ENCODE assay signal across 12 cellular contexts in genomic region chr2:204453730-204454167, GRCh38.
DNase-seq lines count a peak whose midpoint lies in the region; ATAC-seq and TF ChIP-seq lines count a peak whose summit lies in the region.
"Had no signal": no experiment of that assay in that cellular context is flagged by ENCODE, and none has a peak within 500 bp of the region (broad histone marks: within the 10 kb centered on the region; RNA-seq: fewer than 3 reads in every experiment).

No MANE protein-coding gene starts in this region.

- H3K4me1 Mint-ChIP-seq in Calu3 (ENCODE audit: low read depth, unreplicated experiment) (peaks cover 33% of the 10 kb centered on the region), progenitor cell of endocrine pancreas (ENCODE audit: low read depth) (peaks cover 22% of the 10 kb centered on the region)

- no peaks in the 10 kb centered on the region for H3K36me3 ChIP-seq in osteoblast (ENCODE audit: insufficient read depth, low read length)

- peaks cover 7% of the 10 kb centered on the region for H3K4me1 ChIP-seq in osteoblast (ENCODE audit: insufficient read depth, low read length)

- TF ChIP-seq CTCF in Calu3 (IDR thresholded peaks at IDR 0.05; ENCODE audit: unreplicated experiment) = no peak
- TF ChIP-seq CTCF in fibroblast of pulmonary artery (IDR thresholded peaks at IDR 0.05; ENCODE audit: low read length, missing control alignments) = no peak
- TF ChIP-seq CTCF in osteoblast (IDR thresholded peaks at IDR 0.05; ENCODE audit: extremely low read depth, low read depth, low read length) = no peak
- no peak for TF ChIP-seq CTCF in progenitor cell of endocrine pancreas (IDR thresholded peaks at IDR 0.05; ENCODE audit: unreplicated experiment)

- no peaks in the 10 kb centered on the region for H4K20me1 ChIP-seq in osteoblast (ENCODE audit: insufficient read depth, low read length)

- DNase-seq in Calu3 (peak; percentile 66), NCI-H460 (ENCODE audit: extremely low read depth, low read depth) (peak; percentile 22), fibroblast of pulmonary artery (ENCODE audit: low read depth) (peak; percentile 26), osteoblast (ENCODE audit: insufficient read length, low spot score, missing footprints) (peak; percentile 19), NCI-H1930 (lab: John Stamatoyannopoulos, UW) (no peak), progenitor cell of endocrine pancreas (ENCODE audit: low spot score, unreplicated experiment) (no peak), T-helper 9 cell (no peak)
- DNase-seq: activated CD4-positive, alpha-beta T cell treated with anti-CD3 and anti-CD28 coated beads for 1 hour; DND-41; midbrain; MV-4-11 had no signal

- H3K4me3 Mint-ChIP-seq in Calu3 (ENCODE audit: low read depth, unreplicated experiment) (peak overlapping the region; percentile 44), progenitor cell of endocrine pancreas (ENCODE audit: low read depth) (no peak overlapping the region)

- H3K27me3 Mint-ChIP-seq in Calu3 (ENCODE audit: unreplicated experiment) (no peaks in the 10 kb centered on the region), progenitor cell of endocrine pancreas (no peaks in the 10 kb centered on the region)

- peak overlapping the region; percentile 35 for H3K27ac ChIP-seq in osteoblast (ENCODE audit: low read depth, low read length)

- CTCF ChIA-PET in Calu3 (lab: Charles Lee) = no interaction called here

- no peaks in the 10 kb centered on the region for H3K36me3 Mint-ChIP-seq in Calu3 (ENCODE audit: insufficient read depth, unreplicated experiment)
- no peaks in the 10 kb centered on the region for H3K36me3 Mint-ChIP-seq in progenitor cell of endocrine pancreas (ENCODE audit: insufficient read depth)

- ATAC-seq in HG03432 (IDR thresholded peaks at IDR 0.05; ENCODE audit: unreplicated experiment) = no peak

- peaks cover 2% of the 10 kb centered on the region for H3K27me3 ChIP-seq in osteoblast (ENCODE audit: insufficient read depth, low read length)

- no peak overlapping the region for H3K4me3 ChIP-seq in fibroblast of pulmonary artery (replicated peaks; ENCODE audit: low read depth, low read length)
- H3K4me3 ChIP-seq in osteoblast (ENCODE audit: insufficient read depth, low read length) = no peak overlapping the region

- no peaks in the 10 kb centered on the region for H3K79me2 ChIP-seq in osteoblast (ENCODE audit: insufficient read depth, low read length)

- no TSS peak for BruUV-seq in Calu3 (replicated peaks; lab: Mats Ljungman, UMichigan)

- no peak overlapping the region for H3K4me2 ChIP-seq in osteoblast (ENCODE audit: insufficient read depth, low read length)

- intact Hi-C loops in Calu3 (cut with micrococcal nuclease; ENCODE audit: unreplicated experiment) = loop anchor here (5.0 to 10.0 kb wide), 2 partner anchors 171 to 239 kb away; no protein-coding TSS in a partner anchor

- H3K9me3 Mint-ChIP-seq in Calu3 (ENCODE audit: low read depth, unreplicated experiment) (no peaks in the 10 kb centered on the region), progenitor cell of endocrine pancreas (ENCODE audit: low read depth) (no peaks in the 10 kb centered on the region)

- no peaks in the 10 kb centered on the region for H3K9me3 ChIP-seq in osteoblast (ENCODE audit: low read depth, low read length)

- H2AFZ ChIP-seq in osteoblast (ENCODE audit: low read length) = peak overlapping the region; percentile 66

- H3K27ac Mint-ChIP-seq in Calu3 (ENCODE audit: unreplicated experiment) (peak overlapping the region; percentile 81), progenitor cell of endocrine pancreas (no peak overlapping the region)

Comparison
In these comparisons a context has a peak if more than half of its experiments do, and no peak if none do; other contexts are left out.
1. DNase-seq: peak in Calu3 (single experiment), NCI-H460 (single experiment), fibroblast of pulmonary artery (single experiment) and osteoblast (single experiment); none in NCI-H1930 (0 of 2), progenitor cell of endocrine pancreas (single experiment) and T-helper 9 cell (single experiment).